ENCODE assay signal across 8 cellular contexts in genomic region chr12:119902084-119902509, GRCh38. TPM values are rescaled to one million over a fixed set of nuclear protein-coding genes. Genes with fewer than 3 reads are reported as not detected.
DNase-seq lines count a peak whose midpoint lies in the region; ATAC-seq, FAIRE-seq and TF ChIP-seq lines count a peak whose summit lies in the region.

No MANE protein-coding gene starts in this region.

- H3K9me3 ChIP-seq in GM12878 (replicated peaks; ENCODE audit: control insufficient read depth, insufficient read depth, low read length), result no peaks in the 10 kb centered on the region

- FAIRE-seq in TTC549 (lab: Jason Lieb, UNC) (peak; percentile 48), GM12878 (lab: Jason Lieb, UNC) (peak; percentile 94)

- peak; percentile 96 for TF ChIP-seq RAD21 in GM12878 (IDR thresholded peaks at IDR 0.05; ENCODE audit: insufficient read depth, low read depth, low read length)

- no peak for TF ChIP-seq POLR2A in GM12878 (IDR thresholded peaks at IDR 0.05; ENCODE audit: low read depth, low read length)

- DNase-seq in ELR (ENCODE audit: low read depth) (peak; percentile 84), NCI-H2107 treated with DMSO at 0.1 percent for 48 hours (lab: John Stamatoyannopoulos, UW; ENCODE audit: unreplicated experiment) (peak; percentile 87), GM12878 (ENCODE audit: low read depth, low spot score) (peak; percentile 33), iPS-NIHi7 (ENCODE audit: extremely low spot score) (peak; percentile 84)
- peak; percentile 30 to 41 for DNase-seq in stimulated activated CD4-positive, alpha-beta T cell treated with anti-CD3 and anti-CD28 coated beads, Interleukin-1b, Interleukin-23, amount 100 ng/mL, for 1 hour (ENCODE audit: low read depth in 2 of 2)

- no peaks in the 10 kb centered on the region for H4K20me1 ChIP-seq in GM12878 (ENCODE audit: control insufficient read depth, insufficient read depth)

- no peak overlapping the region for H3K27ac ChIP-seq in GM12878 (ENCODE audit: control insufficient read depth, insufficient read depth)

- H3K27me3 ChIP-seq in GM12878 (replicated peaks in 1 of 2; ENCODE audit: control insufficient read depth in 2 of 2, insufficient read depth in 2 of 2, low read length in 1 of 2), result no peaks in the 10 kb centered on the region

- 0% methylated on average over 5 of the region's 5 CpGs for WGBS in GM12878 (ENCODE audit: insufficient coverage, insufficient replicate concordance, low lambda C conversion rate, missing lambda C conversion rate)

- intact Hi-C loops in GM12878 (cut with micrococcal nuclease; ENCODE audit: unreplicated experiment), result loop anchor here (5.0 to 10.0 kb wide), 2 partner anchors 207 to 235 kb away; partner anchors contain the start of gene PRKAB1

- no peak for TF ChIP-seq EP300 in GM12878 (IDR thresholded peaks at IDR 0.05; ENCODE audit: borderline replicate concordance in 1 of 2, control insufficient read depth in 1 of 2, low read depth in 2 of 2, low read length in 2 of 2)

- TF ChIP-seq CTCF in GM12878 (IDR thresholded peaks at IDR 0.05 in 2 of 3, conservative IDR thresholded peaks at IDR 0.05 in 1 of 3; ENCODE audit: control insufficient read depth in 2 of 3, extremely low read depth in 1 of 3, insufficient read depth in 1 of 3, low read depth in 3 of 3, low read length in 3 of 3), result peak; percentile 89 to 94 (median 91)

- H3K9ac ChIP-seq in GM12878 (ENCODE audit: control insufficient read depth, insufficient read depth, low read length), result no peak overlapping the region

- no peak overlapping the region for H3K4me2 ChIP-seq in GM12878 (ENCODE audit: control insufficient read depth, insufficient read depth)

- H3K4me1 ChIP-seq in GM12878 (ENCODE audit: control insufficient read depth, insufficient read depth, low read length), result no peaks in the 10 kb centered on the region

- H3K36me3 ChIP-seq in GM12878 (ENCODE audit: control insufficient read depth in 2 of 2, insufficient read depth in 2 of 2, low read length in 1 of 2), result no peaks in the 10 kb centered on the region

- no peak overlapping the region for H3K4me3 ChIP-seq in GM12878

- ATAC-seq in HG02884 (IDR thresholded peaks at IDR 0.05; ENCODE audit: unreplicated experiment) (peak; percentile 79), GM12878 (peak; percentile 99), GM21528 (IDR thresholded peaks at IDR 0.05; ENCODE audit: low FRiP score, unreplicated experiment) (no peak)

- RAD21 ChIA-PET in GM12878 (lab: Charles Lee; ENCODE audit: unreplicated experiment), result interaction anchor here (0.9 to 1.4 kb wide), 5 partner anchors 37 to 244 kb away, joined by 3 to 6 read pairs (median 3); no protein-coding TSS in a partner anchor

- CTCF ChIA-PET in GM12878 (lab: Yijun Ruan, JAX), result interaction anchor here (0.7 to 2.5 kb wide), 15 partner anchors 9 to 299 kb away, joined by 3 to 12 read pairs (median 4); partner anchors contain the start of gene RPLP0

- SMC1A ChIA-PET in GM12878 (lab: Charles Lee; ENCODE audit: uncharacterized antibody, unreplicated experiment), result interaction anchor here (0.8 to 1.5 kb wide), 8 partner anchors 9 to 291 kb away, joined by 3 to 5 read pairs (median 4); no protein-coding TSS in a partner anchor

- POLR2A ChIA-PET in GM12878 (lab: Charles Lee), result interaction anchor here (0.6 kb wide), 1 partner anchor 99 kb away, joined by 4 read pairs; no protein-coding TSS in a partner anchor

- in situ Hi-C loops in GM12878 (cut with MboI), result no loop called here

- H3K79me2 ChIP-seq in GM12878 (ENCODE audit: control insufficient read depth, insufficient read depth, low read length), result no peaks in the 10 kb centered on the region

- no TSS peak for BruUV-seq in GM12878 (replicated peaks; lab: Mats Ljungman, UMichigan)

- peak overlapping the region; percentile 51 for H2AFZ ChIP-seq in GM12878 (ENCODE audit: control insufficient read depth, low read depth, low read length)

TF ChIP-seq in GM12878, 131 proteins besides CTCF, POLR2A, EP300 and RAD21 (continues in another document):
- TF ChIP-seq SKIL (IDR thresholded peaks at IDR 0.05; ENCODE audit: low read depth, poor library complexity, severe bottlenecking) (peak; percentile 35), ZBTB33 (IDR thresholded peaks at IDR 0.05) (no peak), ATF2 (IDR thresholded peaks at IDR 0.05; ENCODE audit: low read length) (no peak), IRF4 (IDR thresholded peaks at IDR 0.05; ENCODE audit: low read depth, low read length) (no peak), ZNF274 (IDR thresholded peaks at IDR 0.05; ENCODE audit: insufficient read depth, insufficient read length) (no peak), EZH2 (IDR thresholded peaks at IDR 0.05; ENCODE audit: borderline replicate concordance, control insufficient read depth, low read depth, low read length) (no peak), HDAC2 (IDR thresholded peaks at IDR 0.05) (no peak), ZSCAN29 (IDR thresholded peaks at IDR 0.05) (no peak), HDAC6 (IDR thresholded peaks at IDR 0.05; ENCODE audit: unreplicated experiment) (no peak), ATF7 (IDR thresholded peaks at IDR 0.05; ENCODE audit: low read depth) (no peak), SMC3 (IDR thresholded peaks at IDR 0.05; ENCODE audit: borderline replicate concordance, low read length) (peak; percentile 83)

RNA-seq across cellular contexts. Expression of gene CIT, which starts 25.0 kb away (rescaled TPM):
- total RNA-seq in GM12878 (2013; cell fraction: nucleolus; rRNA removed), result 114 and 127 TPM in 2 replicates
- 15.0 and 21.2 TPM in 2 replicates for total RNA-seq in GM12878 (2014; rRNA removed)
- total RNA-seq in GM12878 (2014; rRNA removed; fragmentation: Illumina TruSeq; extraction: Trizol), result 14.0 and 14.5 TPM in 2 replicates
- total RNA-seq in GM12878 (2021), result 35.7 and 38.2 TPM in 2 replicates
- polyA plus RNA-seq in GM12878 (2011; ENCODE audit: low read depth), result 7.4 TPM
- 17.0 and 22.0 TPM in 2 replicates for polyA plus RNA-seq in GM12878 (2011; rRNA removed)
- polyA plus RNA-seq in GM12878 (2011; cell fraction: cytosol; rRNA removed), result 17.1 and 17.4 TPM in 2 replicates
- 55.6 and 64.8 TPM in 2 replicates for polyA plus RNA-seq in GM12878 (2011; cell fraction: nucleus; rRNA removed)
- 11.4 and 11.6 TPM in 2 replicates for polyA plus RNA-seq in GM12878 (2012)
- 13.7 and 14.8 TPM in 2 replicates for polyA plus RNA-seq in GM12878 (2014; fragmentation: Illumina TruSeq; extraction: Trizol)
- 1 to 10 TPM; 1.0 to 1.8 TPM for polyA plus RNA-seq in GM12878 (2014; fragmentation: Nextera tagmentation; extraction: Ambion mirVana)
- 18.6 and 24.1 TPM in 2 replicates for polyA plus RNA-seq in GM12878 (2014; rRNA removed)
- 10 to 100 TPM; 12.9 to 17.9 TPM for polyA plus RNA-seq in GM12878 (2016; fragmentation: Nextera tagmentation; extraction: Ambion mirVana)
- polyA minus RNA-seq in GM12878 (2011; rRNA and poly(A)+ RNA removed), result 41.1 and 47.0 TPM in 2 replicates
- polyA minus RNA-seq in GM12878 (2011; cell fraction: cytosol; rRNA and poly(A)+ RNA removed), result 13.9 and 20.6 TPM in 2 replicates
- 34.3 and 57.8 TPM in 2 replicates for polyA minus RNA-seq in GM12878 (2011; cell fraction: nucleus; rRNA and poly(A)+ RNA removed)

Comparison
In these comparisons a context has a peak if more than half of its experiments do, and no peak if none do; other contexts are left out.
1. DNase-seq: peak in every context shown above with its lines; median percentile 87 in NCI-H2107 treated with DMSO at 0.1 percent for 48 hours; 84 in ELR; 84 in iPS-NIHi7; 36 in stimulated activated CD4-positive, alpha-beta T cell treated with anti-CD3 and anti-CD28 coated beads, Interleukin-1b, Interleukin-23, amount 100 ng/mL, for 1 hour; 33 in GM12878.